ENCODE assay signal across 8 cellular contexts in the genomic region with DNA sequence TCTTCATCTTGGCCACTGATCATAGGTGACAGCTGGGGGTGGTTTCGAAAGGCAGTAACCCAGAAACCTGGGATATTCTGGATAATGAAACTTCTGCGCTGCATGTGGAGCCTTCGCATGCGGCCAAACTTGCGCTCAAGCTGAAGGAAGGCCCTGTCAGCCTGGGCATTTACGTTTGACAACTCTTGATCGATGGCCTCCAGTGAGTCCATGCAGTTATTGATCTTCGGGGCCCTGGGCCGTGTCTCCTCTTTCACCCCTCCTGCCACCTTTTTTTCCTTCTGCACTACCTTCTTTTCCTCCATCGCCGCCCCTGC. TPM values are rescaled to one million over a fixed set of nuclear protein-coding genes. Genes with fewer than 3 reads are reported as not detected.
A peak's percentile ranks its signal among the peaks of the same experiment; 100 is the strongest.
DNase-seq lines count a peak whose midpoint lies in the region; ATAC-seq, FAIRE-seq and TF ChIP-seq lines count a peak whose summit lies in the region.

No MANE protein-coding gene starts in this region.

- TF ChIP-seq CTCF in GM12865 (IDR thresholded peaks at IDR 0.05; ENCODE audit: insufficient read depth, low read depth, low read length, missing control alignments): no peak

- H3K4me3 ChIP-seq in GM12865 (ENCODE audit: low read depth, low read length): peak overlapping the region; percentile 94
- H3K4me3 ChIP-seq in iPS-11a (ENCODE audit: low read depth, low read length): peak overlapping the region; percentile 84
- H3K4me3 ChIP-seq in small intestine (ENCODE audit: low read depth in 1 of 2, low read length in 2 of 2): peak overlapping the region; percentile 72 to 89

- ATAC-seq in SK-N-SH treated with all-trans-retinoic acid at 6 μM for 48 hours (peak; percentile 3; the same call in 2 of the 3 replicates), GM21381 (IDR thresholded peaks at IDR 0.05; ENCODE audit: unreplicated experiment) (no peak)

- no peaks in the 10 kb centered on the region for H3K27me3 ChIP-seq in small intestine (ENCODE audit: control insufficient read depth in 2 of 2, insufficient read depth in 2 of 2, low read length in 2 of 2)

- no peak for FAIRE-seq in small intestine (lab: Jason Lieb, UNC)

- WGBS in small intestine, 3 donors: 22 to 31% (median 31%) methylated on average over 11 of the region's 11 CpGs

- no peaks in the 10 kb centered on the region for H3K9me3 ChIP-seq in small intestine (ENCODE audit: control insufficient read depth, low read depth)

- H3K36me3 ChIP-seq in small intestine (ENCODE audit: control insufficient read depth in 2 of 2, insufficient read depth in 2 of 2, low read length in 2 of 2): no peaks in the 10 kb centered on the region

- no peak for DNase-seq in GM12865 (ENCODE audit: low read depth)
- no peak for DNase-seq in small intestine
- no peak for DNase-seq in NOMO-1 treated with dmso at 0.1 percent for 144 hours (lab: John Stamatoyannopoulos, UW; ENCODE audit: unreplicated experiment)
- DNase-seq in T-helper 1 cell: no peak
- no peak for DNase-seq in DMS153 (lab: John Stamatoyannopoulos, UW)

- peaks cover 8 to 16% of the 10 kb centered on the region in 2 donors for H3K4me1 ChIP-seq in small intestine (ENCODE audit: control insufficient read depth in 2 of 2, insufficient read depth in 1 of 2, low read depth in 1 of 2, low read length in 1 of 2)

- H3K27ac ChIP-seq in small intestine (ENCODE audit: low read depth in 1 of 2, low read length in 1 of 2): peak overlapping the region in 1 of 2 donors; percentile 88

TF ChIP-seq in SK-N-SH treated with all-trans-retinoic acid at 6 μM for 48 hours, 23 proteins besides CTCF, POLR2A, EP300 and RAD21:
- TF ChIP-seq GLIS3 (CRISPR knock-in tag; IDR thresholded peaks at IDR 0.05) (no peak), ZC3H10 (CRISPR knock-in tag; IDR thresholded peaks at IDR 0.05) (no peak), ZNF8 (CRISPR knock-in tag; IDR thresholded peaks at IDR 0.05) (no peak), ZNF70 (CRISPR knock-in tag; IDR thresholded peaks at IDR 0.05) (no peak)
- TF ChIP-seq, protein P1, sequence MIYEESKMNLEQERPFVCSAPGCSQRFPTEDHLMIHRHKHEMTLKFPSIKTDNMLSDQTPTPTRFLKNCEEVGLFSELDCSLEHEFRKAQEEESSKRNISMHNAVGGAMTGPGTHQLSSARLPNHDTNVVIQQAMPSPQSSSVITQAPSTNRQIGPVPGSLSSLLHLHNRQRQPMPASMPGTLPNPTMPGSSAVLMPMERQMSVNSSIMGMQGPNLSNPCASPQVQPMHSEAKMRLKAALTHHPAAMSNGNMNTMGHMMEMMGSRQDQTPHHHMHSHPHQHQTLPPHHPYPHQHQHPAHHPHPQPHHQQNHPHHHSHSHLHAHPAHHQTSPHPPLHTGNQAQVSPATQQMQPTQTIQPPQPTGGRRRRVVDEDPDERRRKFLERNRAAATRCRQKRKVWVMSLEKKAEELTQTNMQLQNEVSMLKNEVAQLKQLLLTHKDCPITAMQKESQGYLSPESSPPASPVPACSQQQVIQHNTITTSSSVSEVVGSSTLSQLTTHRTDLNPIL (CRISPR knock-in tag; IDR thresholded peaks at IDR 0.05; ENCODE audit: low read depth): no peak
- TF ChIP-seq, protein P2, sequence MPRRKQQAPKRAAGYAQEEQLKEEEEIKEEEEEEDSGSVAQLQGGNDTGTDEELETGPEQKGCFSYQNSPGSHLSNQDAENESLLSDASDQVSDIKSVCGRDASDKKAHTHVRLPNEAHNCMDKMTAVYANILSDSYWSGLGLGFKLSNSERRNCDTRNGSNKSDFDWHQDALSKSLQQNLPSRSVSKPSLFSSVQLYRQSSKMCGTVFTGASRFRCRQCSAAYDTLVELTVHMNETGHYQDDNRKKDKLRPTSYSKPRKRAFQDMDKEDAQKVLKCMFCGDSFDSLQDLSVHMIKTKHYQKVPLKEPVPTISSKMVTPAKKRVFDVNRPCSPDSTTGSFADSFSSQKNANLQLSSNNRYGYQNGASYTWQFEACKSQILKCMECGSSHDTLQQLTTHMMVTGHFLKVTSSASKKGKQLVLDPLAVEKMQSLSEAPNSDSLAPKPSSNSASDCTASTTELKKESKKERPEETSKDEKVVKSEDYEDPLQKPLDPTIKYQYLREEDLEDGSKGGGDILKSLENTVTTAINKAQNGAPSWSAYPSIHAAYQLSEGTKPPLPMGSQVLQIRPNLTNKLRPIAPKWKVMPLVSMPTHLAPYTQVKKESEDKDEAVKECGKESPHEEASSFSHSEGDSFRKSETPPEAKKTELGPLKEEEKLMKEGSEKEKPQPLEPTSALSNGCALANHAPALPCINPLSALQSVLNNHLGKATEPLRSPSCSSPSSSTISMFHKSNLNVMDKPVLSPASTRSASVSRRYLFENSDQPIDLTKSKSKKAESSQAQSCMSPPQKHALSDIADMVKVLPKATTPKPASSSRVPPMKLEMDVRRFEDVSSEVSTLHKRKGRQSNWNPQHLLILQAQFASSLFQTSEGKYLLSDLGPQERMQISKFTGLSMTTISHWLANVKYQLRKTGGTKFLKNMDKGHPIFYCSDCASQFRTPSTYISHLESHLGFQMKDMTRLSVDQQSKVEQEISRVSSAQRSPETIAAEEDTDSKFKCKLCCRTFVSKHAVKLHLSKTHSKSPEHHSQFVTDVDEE (CRISPR knock-in tag; IDR thresholded peaks at IDR 0.05): no peak

RNA-seq across cellular contexts. Expression of gene TSPYL4, which starts 0.7 kb away (rescaled TPM):
- polyA plus RNA-seq in small intestine: 10 to 100 TPM in 1 of 3 donors, 1 to 10 TPM in 2; 1.6 to 11.8 (median 2.4) TPM

RNA-seq across cellular contexts. Expression of gene TSPYL1, which starts 26.6 kb away (rescaled TPM):
- polyA plus RNA-seq in small intestine: 10 to 100 TPM; 25.1 to 37.9 (median 27.7) TPM
